11 cellular contexts compared by ENCODE assay signal in genomic region chr10:48364659-48365405, GRCh38. TPM values are rescaled to one million over a fixed set of nuclear protein-coding genes. Genes with fewer than 3 reads are reported as not detected.
DNase-seq lines count a peak whose midpoint lies in the region; ATAC-seq and TF ChIP-seq lines count a peak whose summit lies in the region.
"Had no signal": no experiment of that assay in that cellular context is flagged by ENCODE, and none has a peak within 500 bp of the region (broad histone marks: within the 10 kb centered on the region; RNA-seq: fewer than 3 reads in every experiment).

No MANE protein-coding gene starts in this region.

- peak overlapping the region; percentile 17 for H3K4me3 ChIP-seq in choroid plexus epithelial cell (ENCODE audit: low read depth, low read length)

- TF ChIP-seq CTCF in choroid plexus epithelial cell (conservative IDR thresholded peaks at IDR 0.05; ENCODE audit: low read depth, low read length) = no peak

- ATAC-seq in GM19324 (IDR thresholded peaks at IDR 0.05; ENCODE audit: low FRiP score, unreplicated experiment) = no peak
- no peak for ATAC-seq in HG03565 (IDR thresholded peaks at IDR 0.05; ENCODE audit: unreplicated experiment)
- ATAC-seq in GM21737 (IDR thresholded peaks at IDR 0.05; ENCODE audit: unreplicated experiment) = no peak
- ATAC-seq: HCT116 had no signal

- DNase-seq in DMS79 (lab: John Stamatoyannopoulos, UW) (peak; percentile 57), NCI-H146 treated with DMSO at 0.1 percent for 48 hours (lab: John Stamatoyannopoulos, UW; ENCODE audit: unreplicated experiment) (peak; percentile 88), choroid plexus epithelial cell (ENCODE audit: low read depth) (peak; percentile 86), midbrain (lab: John Stamatoyannopoulos, UW) (peak; percentile 12), occipital lobe (lab: John Stamatoyannopoulos, UW) (no peak)
- DNase-seq: amniotic stem cell, MV-4-11 had no signal

RNA-seq across cellular contexts. Expression of gene MAPK8, which starts 58.4 kb away (rescaled TPM):
- total RNA-seq in occipital lobe = 331 TPM
